8 cellular contexts compared by ENCODE assay signal in genomic region chr6:26285143-26286134, GRCh38.
A peak's percentile ranks its signal among the peaks of the same experiment; 100 is the strongest.
DNase-seq lines count a peak whose midpoint lies in the region; ATAC-seq and TF ChIP-seq lines count a peak whose summit lies in the region.

No MANE protein-coding gene starts in this region.

- no peaks in the 10 kb centered on the region for H3K27me3 ChIP-seq in H7 (ENCODE audit: control insufficient read depth, insufficient read depth, low read length)
- no peaks in the 10 kb centered on the region for H3K27me3 ChIP-seq in Loucy (ENCODE audit: insufficient read depth, low read length, poor library complexity, severe bottlenecking)

- no peak overlapping the region for H2AFZ ChIP-seq in Loucy (ENCODE audit: low read length)

- no peaks in the 10 kb centered on the region for H3K9me2 ChIP-seq in Loucy (replicated peaks; ENCODE audit: low read depth, low read length)

- peaks cover 9% of the 10 kb centered on the region for H3K36me3 Mint-ChIP-seq in nephron (ENCODE audit: low read depth)

- DNase-seq in ELF-1 (ENCODE audit: low read depth, low spot score) (peak; percentile 100), H7 (peak; percentile 59), fibroblast of the aortic adventitia (ENCODE audit: low read depth) (peak; percentile 100)
- DNase-seq in activated effector memory CD4-positive, alpha-beta T cell treated with anti-CD3 and anti-CD28 coated beads, Interleukin-2, amount 50 U/mL, for 16 hours = peak; percentile 96
- peak; percentile 96 for DNase-seq in stimulated activated naive CD8-positive, alpha-beta T cell treated with anti-CD3 and anti-CD28 coated beads, Interleukin-15, Interleukin-2, amounts not matched to agents 100 U/mL and 50 U/mL, for 24 hours

- H3K4me2 ChIP-seq in Loucy (ENCODE audit: low read depth, low read length, poor library complexity, severe bottlenecking) = peak overlapping the region; percentile 74

- no peaks in the 10 kb centered on the region for H3K36me3 ChIP-seq in H7 (replicated peaks; ENCODE audit: control insufficient read depth, insufficient read depth, low read length)
- no peaks in the 10 kb centered on the region for H3K36me3 ChIP-seq in Loucy (ENCODE audit: insufficient read depth, low read length)

- peaks cover 11% of the 10 kb centered on the region for H3K4me1 ChIP-seq in Loucy (ENCODE audit: insufficient read depth, low read length, poor library complexity, severe bottlenecking)

- TF ChIP-seq CTCF in Loucy (conservative IDR thresholded peaks at IDR 0.05; ENCODE audit: low read length) (no peak), fibroblast of the aortic adventitia (IDR thresholded peaks at IDR 0.05; ENCODE audit: insufficient read depth, low read length) (no peak), nephron (IDR thresholded peaks at IDR 0.05; ENCODE audit: unreplicated experiment in 3 of 3) (no peak)

- peaks cover 6% of the 10 kb centered on the region for H3K9me3 Mint-ChIP-seq in nephron

- peaks cover 11% of the 10 kb centered on the region for H3K79me2 ChIP-seq in Loucy (ENCODE audit: insufficient read depth, low read length)

- TF ChIP-seq POLR2A in Raji (IDR thresholded peaks at IDR 0.05; ENCODE audit: insufficient read depth, low read depth, low read length) = peak; percentile 100

- H3K9ac ChIP-seq in Loucy (ENCODE audit: low read depth, low read length, poor library complexity, severe bottlenecking) = peak overlapping the region; percentile 91

- peaks cover 6% of the 10 kb centered on the region; the same call in 1 of the 2 replicates for H3F3A ChIP-seq in Loucy (ENCODE audit: low read depth)

- peaks cover 5% of the 10 kb centered on the region for H3K27me3 Mint-ChIP-seq in nephron (ENCODE audit: low read depth)

- H4K20me1 ChIP-seq in Loucy (ENCODE audit: insufficient read depth, low read length, poor library complexity, severe bottlenecking) = no peaks in the 10 kb centered on the region

- no peaks in the 10 kb centered on the region for H3K9me3 ChIP-seq in Loucy (ENCODE audit: insufficient read depth, low read depth, low read length)

- peak; percentile 86 for ATAC-seq in stimulated activated naive CD8-positive, alpha-beta T cell treated with anti-CD3 and anti-CD28 coated beads, Interleukin-15, Interleukin-2, amounts not matched to agents 100 U/mL and 50 U/mL, for 24 hours

- H3K27ac Mint-ChIP-seq in nephron = peak overlapping the region; percentile 98 to 99 (median 99)

- H3K4me1 Mint-ChIP-seq in nephron = peaks cover 31% of the 10 kb centered on the region

- H3K4me3 ChIP-seq in H7 (ENCODE audit: insufficient read depth, low read depth, low read length) = peak overlapping the region; percentile 93
- peak overlapping the region; percentile 74 for H3K4me3 ChIP-seq in Loucy (ENCODE audit: low read length, poor library complexity, severe bottlenecking)
- peak overlapping the region; percentile 95 for H3K4me3 ChIP-seq in fibroblast of the aortic adventitia (ENCODE audit: low read depth, low read length)

- peak overlapping the region; percentile 86 to 97 (median 92) for H3K4me3 Mint-ChIP-seq in nephron

Comparison
In these comparisons a context has a peak if more than half of its experiments do, and no peak if none do; other contexts are left out.
1. Peak in every context shown above with its lines: DNase-seq, ATAC-seq and H3K4me3 ChIP-seq.